In the genomic region with DNA sequence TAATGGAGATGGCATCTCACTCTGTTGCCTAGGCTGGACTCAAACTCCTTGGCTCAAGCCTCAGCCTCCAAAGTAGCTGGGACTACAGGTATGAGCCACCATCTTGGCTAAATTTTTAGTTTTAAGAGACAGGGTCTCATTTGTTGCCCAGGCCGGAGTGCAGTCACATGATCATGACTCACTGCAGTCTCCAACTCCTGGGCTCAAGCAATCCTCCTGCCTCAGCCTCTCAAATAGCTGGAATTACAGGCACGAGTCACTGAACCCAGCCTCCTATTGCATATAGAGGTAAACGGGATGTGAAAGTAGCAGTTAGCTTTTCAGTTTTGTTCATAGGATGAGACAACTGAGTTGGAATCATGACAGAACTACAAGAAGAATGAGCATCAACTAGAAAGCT, we compare ENCODE assay signal across 10 cellular contexts. TPM values are rescaled to one million over a fixed set of nuclear protein-coding genes. Genes with fewer than 3 reads are reported as not detected.
"Had no signal": no experiment of that assay in that cellular context is flagged by ENCODE, and none has a peak within 500 bp of the region (broad histone marks: within the 10 kb centered on the region; RNA-seq: fewer than 3 reads in every experiment).

No MANE protein-coding gene starts in this region.

- ATAC-seq: GM23338, HCT116 had no signal

- H3K4me2 ChIP-seq: GM23338 had no signal

- H2AFZ ChIP-seq: GM23248, GM23338 had no signal

- H3K9ac ChIP-seq: GM23248 had no signal

- H3K36me3 ChIP-seq: HAP-1 had no signal

- H3K27ac ChIP-seq: GM23248 had no signal

- H3K4me1 ChIP-seq: HAP-1 had no signal

- H3K9me3 ChIP-seq: HAP-1 had no signal

- DNase-seq: GM23248, GOT3, H7, H9, HCEC 1CT, HFFc6 had no signal

- H3K4me3 ChIP-seq: GM23248, GM23338, HAP-1 had no signal

RNA-seq across cellular contexts. Expression of a gene that starts 39.2 kb away (rescaled TPM):
- polyA plus RNA-seq: GM23248, GM23338, H1 had no signal
